In the genomic region with DNA sequence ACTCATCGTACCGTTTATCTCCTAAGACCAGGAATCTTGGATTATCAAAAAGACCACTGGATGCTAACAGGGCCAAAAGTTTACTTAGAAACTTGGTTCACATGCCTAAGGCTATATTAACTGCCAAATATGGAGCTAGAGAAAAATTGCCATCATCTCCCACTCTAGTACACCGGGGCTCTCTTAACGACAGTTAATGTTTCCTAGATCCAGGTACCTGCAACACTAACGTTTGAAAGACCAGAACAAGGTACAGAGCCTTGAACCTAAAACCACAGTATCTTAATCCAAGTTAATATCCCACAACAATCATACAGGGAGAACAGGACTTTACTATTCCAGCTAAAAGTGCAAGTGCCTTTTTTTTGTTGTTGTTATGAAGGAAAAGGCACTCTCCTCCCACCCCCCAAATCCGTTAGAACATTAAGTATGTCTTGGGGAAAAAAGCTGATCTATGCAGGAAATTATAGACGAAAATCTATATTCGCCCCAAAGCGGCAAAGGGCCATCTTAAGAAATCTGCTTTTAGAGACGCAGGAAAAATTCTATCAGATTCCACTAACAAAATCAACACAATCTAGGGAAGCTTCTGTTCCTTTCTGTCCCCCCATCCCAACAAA, we compare ENCODE assay signal across 8 cellular contexts. TPM values are rescaled to one million over a fixed set of nuclear protein-coding genes. Genes with fewer than 3 reads are reported as not detected.
DNase-seq lines count a peak whose midpoint lies in the region; ATAC-seq and TF ChIP-seq lines count a peak whose summit lies in the region.

No MANE protein-coding gene starts in this region.

- TF ChIP-seq CTCF in ascending aorta (IDR thresholded peaks at IDR 0.05), result no peak
- no peak for TF ChIP-seq CTCF in liver (IDR thresholded peaks at IDR 0.05; ENCODE audit: low read depth, low read length, missing input control)
- TF ChIP-seq CTCF in type B pancreatic cell (conservative IDR thresholded peaks at IDR 0.05), result no peak

- H3K27me3 ChIP-seq in ascending aorta, result no peaks in the 10 kb centered on the region
- no peaks in the 10 kb centered on the region for H3K27me3 ChIP-seq in liver (ENCODE audit: control insufficient read depth in 4 of 4, insufficient read depth in 4 of 4, low read length in 3 of 4)

- H3K27ac ChIP-seq in ascending aorta (peak overlapping the region; percentile 99 to 100), liver (ENCODE audit: low read depth in 1 of 2, low read length in 2 of 2) (peak overlapping the region; percentile 95 to 97)

- intact Hi-C loops in activated naive CD4-positive, alpha-beta T cell treated with anti-CD3 and anti-CD28 coated beads for 36 hours (cut with micrococcal nuclease), result loop anchor here (1.0 to 10.0 kb wide), 5 partner anchors 17 to 1405 kb away; a partner anchor contains a TSS
- intact Hi-C loops in ascending aorta (cut with DNase I), result loop anchor here (2.0 to 10.0 kb wide), 2 partner anchors 41 to 323 kb away; a partner anchor contains a TSS

- H3K4me3 Mint-ChIP-seq in activated naive CD4-positive, alpha-beta T cell treated with anti-CD3 and anti-CD28 coated beads for 36 hours, result peak overlapping the region; percentile 97
- peak overlapping the region; percentile 99 for H3K4me3 Mint-ChIP-seq in type B pancreatic cell

- H3K9ac ChIP-seq in liver (ENCODE audit: low read depth in 1 of 2, low read length in 2 of 2), result peak overlapping the region; percentile 75 to 82

- 13% methylated on average over 10 of the region's 10 CpGs for WGBS in liver

- H3K4me3 ChIP-seq in ascending aorta, result peak overlapping the region; percentile 92 to 99
- H3K4me3 ChIP-seq in liver (ENCODE audit: low read depth in 1 of 3, low read length in 3 of 3), result peak overlapping the region; percentile 63 to 98 (median 93)

- no peaks in the 10 kb centered on the region for H3K27me3 Mint-ChIP-seq in activated naive CD4-positive, alpha-beta T cell treated with anti-CD3 and anti-CD28 coated beads for 36 hours (ENCODE audit: low read depth)
- H3K27me3 Mint-ChIP-seq in type B pancreatic cell, result no peaks in the 10 kb centered on the region

- H3K36me3 ChIP-seq in ascending aorta (no peaks in the 10 kb centered on the region), liver (ENCODE audit: control insufficient read depth in 4 of 4, insufficient read depth in 3 of 4, low read depth in 1 of 4, low read length in 3 of 4) (no peaks in the 10 kb centered on the region)

- DNase-seq in activated naive CD4-positive, alpha-beta T cell treated with anti-CD3 and anti-CD28 coated beads for 36 hours, result no peak
- DNase-seq in activated naive CD4-positive, alpha-beta T cell (lab: John Stamatoyannopoulos, UW), result no peak
- DNase-seq in ascending aorta (ENCODE audit: low spot score in 2 of 2) (no peak), type B pancreatic cell (ENCODE audit: extremely low spot score, unreplicated experiment) (no peak), NCI-H2171 treated with DMSO at 0.1 percent for 48 hours (lab: John Stamatoyannopoulos, UW) (no peak)

- ATAC-seq in GM19452 (IDR thresholded peaks at IDR 0.05; ENCODE audit: unreplicated experiment), result no peak
- ATAC-seq in HG03521 (IDR thresholded peaks at IDR 0.05; ENCODE audit: unreplicated experiment), result no peak

- peaks cover 20% of the 10 kb centered on the region for H3K36me3 Mint-ChIP-seq in activated naive CD4-positive, alpha-beta T cell treated with anti-CD3 and anti-CD28 coated beads for 36 hours (ENCODE audit: low read depth)
- H3K36me3 Mint-ChIP-seq in type B pancreatic cell, result no peaks in the 10 kb centered on the region

- TF ChIP-seq RAD21 in liver (IDR thresholded peaks at IDR 0.05), result no peak

- H3K27ac Mint-ChIP-seq in activated naive CD4-positive, alpha-beta T cell treated with anti-CD3 and anti-CD28 coated beads for 36 hours, result peak overlapping the region; percentile 99
- H3K27ac Mint-ChIP-seq in type B pancreatic cell, result peak overlapping the region; percentile 99

- H3K4me1 ChIP-seq in ascending aorta, result peaks cover 3 to 24% of the 10 kb centered on the region in 2 donors
- H3K4me1 ChIP-seq in liver (ENCODE audit: control insufficient read depth in 4 of 4, insufficient read depth in 4 of 4, low read length in 3 of 4), result peaks cover 0 to 24% (median 17%) of the 10 kb centered on the region in 4 donors

- CTCF ChIA-PET in activated naive CD4-positive, alpha-beta T cell treated with anti-CD3 and anti-CD28 coated beads for 36 hours (lab: Charles Lee), result interaction anchor here (3.2 kb wide), 1 partner anchor 51 kb away, joined by 16 read pairs; no protein-coding TSS in a partner anchor

- H3K9me3 ChIP-seq in ascending aorta (no peaks in the 10 kb centered on the region), liver (ENCODE audit: control insufficient read depth in 4 of 4, low read length in 3 of 4) (no peaks in the 10 kb centered on the region)

- H3K9me3 Mint-ChIP-seq in activated naive CD4-positive, alpha-beta T cell treated with anti-CD3 and anti-CD28 coated beads for 36 hours, result no peaks in the 10 kb centered on the region
- no peaks in the 10 kb centered on the region for H3K9me3 Mint-ChIP-seq in type B pancreatic cell

- H3K4me1 Mint-ChIP-seq in activated naive CD4-positive, alpha-beta T cell treated with anti-CD3 and anti-CD28 coated beads for 36 hours (ENCODE audit: low read depth), result peaks cover 52% of the 10 kb centered on the region
- H3K4me1 Mint-ChIP-seq in type B pancreatic cell (ENCODE audit: unreplicated experiment), result peaks cover 45% of the 10 kb centered on the region

TF ChIP-seq in liver, 16 proteins besides CTCF, POLR2A, EP300 and RAD21:
- TF ChIP-seq FOXA2 (IDR thresholded peaks at IDR 0.05) (no peak), EGR1 (IDR thresholded peaks at IDR 0.05; ENCODE audit: low read depth in 2 of 2) (no peak), SP1 (IDR thresholded peaks at IDR 0.05) (no peak), YY1 (IDR thresholded peaks at IDR 0.05) (no peak), JUND (IDR thresholded peaks at IDR 0.05) (no peak), NR2F2 (IDR thresholded peaks at IDR 0.05) (no peak), HNF4A (conservative IDR thresholded peaks at IDR 0.05) (no peak), FOXA1 (IDR thresholded peaks at IDR 0.05) (no peak), HNF4G (IDR thresholded peaks at IDR 0.05) (no peak), TAF1 (conservative IDR thresholded peaks at IDR 0.05) (no peak)
- TF ChIP-seq, protein P1, sequence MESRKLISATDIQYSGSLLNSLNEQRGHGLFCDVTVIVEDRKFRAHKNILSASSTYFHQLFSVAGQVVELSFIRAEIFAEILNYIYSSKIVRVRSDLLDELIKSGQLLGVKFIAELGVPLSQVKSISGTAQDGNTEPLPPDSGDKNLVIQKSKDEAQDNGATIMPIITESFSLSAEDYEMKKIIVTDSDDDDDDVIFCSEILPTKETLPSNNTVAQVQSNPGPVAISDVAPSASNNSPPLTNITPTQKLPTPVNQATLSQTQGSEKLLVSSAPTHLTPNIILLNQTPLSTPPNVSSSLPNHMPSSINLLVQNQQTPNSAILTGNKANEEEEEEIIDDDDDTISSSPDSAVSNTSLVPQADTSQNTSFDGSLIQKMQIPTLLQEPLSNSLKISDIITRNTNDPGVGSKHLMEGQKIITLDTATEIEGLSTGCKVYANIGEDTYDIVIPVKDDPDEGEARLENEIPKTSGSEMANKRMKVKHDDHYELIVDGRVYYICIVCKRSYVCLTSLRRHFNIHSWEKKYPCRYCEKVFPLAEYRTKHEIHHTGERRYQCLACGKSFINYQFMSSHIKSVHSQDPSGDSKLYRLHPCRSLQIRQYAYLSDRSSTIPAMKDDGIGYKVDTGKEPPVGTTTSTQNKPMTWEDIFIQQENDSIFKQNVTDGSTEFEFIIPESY (IDR thresholded peaks at IDR 0.05), result no peak
- TF ChIP-seq, protein P2, sequence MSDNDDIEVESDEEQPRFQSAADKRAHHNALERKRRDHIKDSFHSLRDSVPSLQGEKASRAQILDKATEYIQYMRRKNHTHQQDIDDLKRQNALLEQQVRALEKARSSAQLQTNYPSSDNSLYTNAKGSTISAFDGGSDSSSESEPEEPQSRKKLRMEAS (IDR thresholded peaks at IDR 0.05), result no peak
- TF ChIP-seq, protein P3, sequence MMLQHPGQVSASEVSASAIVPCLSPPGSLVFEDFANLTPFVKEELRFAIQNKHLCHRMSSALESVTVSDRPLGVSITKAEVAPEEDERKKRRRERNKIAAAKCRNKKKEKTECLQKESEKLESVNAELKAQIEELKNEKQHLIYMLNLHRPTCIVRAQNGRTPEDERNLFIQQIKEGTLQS (IDR thresholded peaks at IDR 0.05), result no peak

RNA-seq across cellular contexts. Expression of a gene that starts 1.3 kb away (rescaled TPM):
- 100 to 1,000 TPM; 134 to 144 TPM for total RNA-seq in activated naive CD4-positive, alpha-beta T cell treated with anti-CD3 and anti-CD28 coated beads for 36 hours
- total RNA-seq in ascending aorta (88.9 TPM), liver (10 to 100 TPM; 77.3 to 81.6 TPM), type B pancreatic cell (ENCODE audit: low replicate concordance) (129 and 133 TPM in 2 replicates)
- 10 to 100 TPM; 15.7 to 32.9 TPM for polyA plus RNA-seq in liver

RNA-seq across cellular contexts. Expression of a gene that starts 41.6 kb away (rescaled TPM):
- total RNA-seq in activated naive CD4-positive, alpha-beta T cell treated with anti-CD3 and anti-CD28 coated beads for 36 hours, result 1 to 10 TPM in 1 of 2 experiments, under 1 TPM in 1; 0.79 to 1.2 TPM
- total RNA-seq in ascending aorta, result not detected
- under 1 TPM; 0.08 to 0.14 TPM for total RNA-seq in liver
- polyA plus RNA-seq in liver, result under 1 TPM in 1 of 2 donors, not detected in 1; 0.02 TPM
- 0.71 and 2.6 TPM in 2 replicates for total RNA-seq in type B pancreatic cell (ENCODE audit: low replicate concordance)

RNA-seq across cellular contexts. Expression of a gene that starts 52.5 kb away (rescaled TPM):
- 10 to 100 TPM; 42.1 to 42.4 TPM for total RNA-seq in activated naive CD4-positive, alpha-beta T cell treated with anti-CD3 and anti-CD28 coated beads for 36 hours
- total RNA-seq in ascending aorta (25.5 TPM), liver (10 to 100 TPM; 41.6 to 77.0 TPM), type B pancreatic cell (ENCODE audit: low replicate concordance) (55.4 and 63.7 TPM in 2 replicates)
- polyA plus RNA-seq in liver, result 10 to 100 TPM; 18.4 to 37.4 TPM
